11 cellular contexts compared by ENCODE assay signal in the genomic region with DNA sequence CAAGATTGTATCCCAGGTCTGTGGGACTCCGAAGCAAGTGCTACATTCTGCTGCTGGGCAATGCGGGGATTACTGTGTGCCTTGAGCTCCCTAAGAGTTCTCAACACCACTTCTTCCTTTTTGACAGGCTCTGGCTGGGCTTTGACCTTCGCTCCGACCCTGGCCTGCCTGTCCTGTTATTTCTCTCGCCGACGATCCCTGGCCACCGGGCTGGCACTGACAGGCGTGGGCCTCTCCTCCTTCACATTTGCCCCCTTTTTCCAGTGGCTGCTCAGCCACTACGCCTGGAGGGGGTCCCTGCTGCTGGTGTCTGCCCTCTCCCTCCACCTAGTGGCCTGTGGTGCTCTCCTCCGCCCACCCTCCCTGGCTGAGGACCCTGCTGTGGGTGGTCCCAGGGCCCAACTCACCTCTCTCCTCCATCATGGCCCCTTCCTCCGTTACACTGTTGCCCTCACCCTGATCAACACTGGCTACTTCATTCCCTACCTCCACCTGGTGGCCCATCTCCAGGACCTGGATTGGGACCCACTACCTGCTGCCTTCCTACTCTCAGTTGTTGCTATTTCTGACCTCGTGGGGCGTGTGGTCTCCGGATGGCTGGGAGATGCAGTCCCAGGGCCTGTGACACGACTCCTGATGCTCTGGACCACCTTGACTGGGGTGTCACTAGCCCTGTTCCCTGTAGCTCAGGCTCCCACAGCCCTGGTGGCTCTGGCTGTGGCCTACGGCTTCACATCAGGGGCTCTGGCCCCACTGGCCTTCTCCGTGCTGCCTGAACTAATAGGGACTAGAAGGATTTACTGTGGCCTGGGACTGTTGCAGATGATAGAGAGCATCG. TPM values are rescaled to one million over a fixed set of nuclear protein-coding genes. Genes with fewer than 3 reads are reported as not detected.
DNase-seq lines count a peak whose midpoint lies in the region; ATAC-seq and TF ChIP-seq lines count a peak whose summit lies in the region.
"Had no signal": no experiment of that assay in that cellular context is flagged by ENCODE, and none has a peak within 500 bp of the region (broad histone marks: within the 10 kb centered on the region; RNA-seq: fewer than 3 reads in every experiment).

No MANE protein-coding gene starts in this region.

- peaks cover 66% of the 10 kb centered on the region for H3K4me1 Mint-ChIP-seq in CD4-positive, alpha-beta T cell (ENCODE audit: low read depth)
- H3K4me1 Mint-ChIP-seq in activated naive CD8-positive, alpha-beta T cell treated with anti-CD3 and anti-CD28 coated beads for 36 hours, result peaks cover 34% of the 10 kb centered on the region
- peaks cover 32 to 72% (median 61%) of the 10 kb centered on the region in 4 donors for H3K4me1 Mint-ChIP-seq in naive thymus-derived CD8-positive, alpha-beta T cell

- H3K4me3 Mint-ChIP-seq in CD4-positive, alpha-beta T cell, result peak overlapping the region; percentile 59
- H3K4me3 Mint-ChIP-seq in activated naive CD8-positive, alpha-beta T cell treated with anti-CD3 and anti-CD28 coated beads for 36 hours, result peak overlapping the region; percentile 3
- H3K4me3 Mint-ChIP-seq in naive thymus-derived CD8-positive, alpha-beta T cell, result peak overlapping the region in 7 of 10 donors; percentile 2 to 69 (median 50)

- CTCF ChIA-PET in CD4-positive, alpha-beta T cell (lab: Charles Lee), result interaction anchor here (1.0 kb wide), 1 partner anchor 16 kb away, joined by 4 read pairs; no protein-coding TSS in a partner anchor

- in situ Hi-C loops in GM13977 (cut with MboI; ENCODE audit: low pct_unique_long_range_greater_than_20kb, low sequenced_read_pairs, unreplicated experiment), result no loop called here

- H3K27me3 Mint-ChIP-seq in CD4-positive, alpha-beta T cell, result no peaks in the 10 kb centered on the region
- no peaks in the 10 kb centered on the region for H3K27me3 Mint-ChIP-seq in activated naive CD8-positive, alpha-beta T cell treated with anti-CD3 and anti-CD28 coated beads for 36 hours
- no peaks in the 10 kb centered on the region for H3K27me3 Mint-ChIP-seq in naive thymus-derived CD8-positive, alpha-beta T cell

- no peak for TF ChIP-seq POLR2A in GM18505 (IDR thresholded peaks at IDR 0.05; ENCODE audit: borderline replicate concordance, extremely low read depth, insufficient read depth, insufficient read length)

- peaks cover 8% of the 10 kb centered on the region for H3K36me3 Mint-ChIP-seq in CD4-positive, alpha-beta T cell (ENCODE audit: low read depth)
- peaks cover 3% of the 10 kb centered on the region for H3K36me3 Mint-ChIP-seq in activated naive CD8-positive, alpha-beta T cell treated with anti-CD3 and anti-CD28 coated beads for 36 hours
- peaks cover 0 to 1% (median 0%) of the 10 kb centered on the region in 3 donors for H3K36me3 Mint-ChIP-seq in naive thymus-derived CD8-positive, alpha-beta T cell

- DNase-seq in CD4-positive, alpha-beta T cell, result no peak
- no peak for DNase-seq in GM13977 (ENCODE audit: low spot score)
- no peak for DNase-seq in activated naive CD8-positive, alpha-beta T cell treated with anti-CD3 and anti-CD28 coated beads for 36 hours
- DNase-seq in naive thymus-derived CD8-positive, alpha-beta T cell, result no peak
- DNase-seq in inferior parietal cortex (ENCODE audit: extremely low spot score), result no peak
- DNase-seq: activated T-cell treated with anti-CD3 and anti-CD28 coated beads, Interleukin-2, amount 50 U/mL, for 1 hour; NCI-H446 treated with DMSO at 0.1 percent for 48 hours; substantia nigra had no signal

- no peaks in the 10 kb centered on the region for H3K27me3 ChIP-seq in CD4-positive, alpha-beta T cell (ENCODE audit: control insufficient read depth, insufficient read depth, low read length)

- no peak for TF ChIP-seq CTCF in CD4-positive, alpha-beta T cell (IDR thresholded peaks at IDR 0.05)
- TF ChIP-seq CTCF in GM13977 (IDR thresholded peaks at IDR 0.05; ENCODE audit: extremely low read depth, insufficient read depth, missing control alignments), result peak; percentile 20

- ATAC-seq in CD4-positive, alpha-beta T cell (ENCODE audit: poor library complexity), result no peak
- no peak for ATAC-seq in naive thymus-derived CD8-positive, alpha-beta T cell
- no peak for ATAC-seq in HG02763 (IDR thresholded peaks at IDR 0.05; ENCODE audit: unreplicated experiment)
- no peak for ATAC-seq in GM18505 (IDR thresholded peaks at IDR 0.05; ENCODE audit: unreplicated experiment)

- intact Hi-C loops in CD4-positive, alpha-beta T cell (cut with DNase I, micrococcal nuclease), result loop anchor here in 1 of 2 experiments (5.0 to 10.0 kb wide), 3 partner anchors 444 to 817 kb away; a partner anchor contains a TSS

- POLR2A ChIA-PET in CD4-positive, alpha-beta T cell (lab: Charles Lee), result interaction anchor here (0.9 to 1.4 kb wide), 3 partner anchors 8 to 16 kb away, joined by 3 to 5 read pairs (median 4); no protein-coding TSS in a partner anchor
- POLR2A ChIA-PET in naive thymus-derived CD8-positive, alpha-beta T cell (lab: Charles Lee), result interaction anchor here (0.6 to 3.4 kb wide), 4 partner anchors 16 to 279 kb away, joined by 4 to 81 read pairs (median 6); a partner anchor contains a TSS

- H3K9me3 Mint-ChIP-seq in CD4-positive, alpha-beta T cell, result no peaks in the 10 kb centered on the region
- H3K9me3 Mint-ChIP-seq in activated naive CD8-positive, alpha-beta T cell treated with anti-CD3 and anti-CD28 coated beads for 36 hours, result no peaks in the 10 kb centered on the region
- H3K9me3 Mint-ChIP-seq in naive thymus-derived CD8-positive, alpha-beta T cell, result no peaks in the 10 kb centered on the region

- peak overlapping the region; percentile 38 for H3K27ac Mint-ChIP-seq in CD4-positive, alpha-beta T cell
- no peak overlapping the region for H3K27ac Mint-ChIP-seq in activated naive CD8-positive, alpha-beta T cell treated with anti-CD3 and anti-CD28 coated beads for 36 hours
- H3K27ac Mint-ChIP-seq in naive thymus-derived CD8-positive, alpha-beta T cell, result peak overlapping the region in 5 of 10 donors; percentile 33 to 86 (median 54)

- H3K9me3 ChIP-seq in CD4-positive, alpha-beta T cell (ENCODE audit: control insufficient read depth, low read length), result no peaks in the 10 kb centered on the region

- H3K27ac ChIP-seq in CD4-positive, alpha-beta T cell (ENCODE audit: low read depth, low read length), result no peak overlapping the region
- H3K27ac ChIP-seq: skin epidermis had no signal

RNA-seq across cellular contexts. Expression of a gene that starts 2.4 kb away (rescaled TPM):
- total RNA-seq in CD4-positive, alpha-beta T cell, result 1 to 10 TPM; 2.3 to 2.4 TPM
- total RNA-seq in activated naive CD8-positive, alpha-beta T cell treated with anti-CD3 and anti-CD28 coated beads for 36 hours, result 1 to 10 TPM; 5.2 to 6.2 TPM
- 10 to 100 TPM; 11.5 to 14.7 TPM for total RNA-seq in naive thymus-derived CD8-positive, alpha-beta T cell
- polyA plus RNA-seq in naive thymus-derived CD8-positive, alpha-beta T cell, result 1 to 10 TPM in 1 of 3 donors, under 1 TPM in 2; 0.93 to 1.2 (median 0.97) TPM

RNA-seq across cellular contexts. Expression of a gene that starts 5.6 kb away (rescaled TPM):
- total RNA-seq in CD4-positive, alpha-beta T cell, result 1 to 10 TPM; 1.1 to 1.4 TPM
- total RNA-seq in activated naive CD8-positive, alpha-beta T cell treated with anti-CD3 and anti-CD28 coated beads for 36 hours, result 1 to 10 TPM; 1.5 to 1.8 TPM
- 1 to 10 TPM; 2.8 to 3.5 TPM for total RNA-seq in naive thymus-derived CD8-positive, alpha-beta T cell
- polyA plus RNA-seq in naive thymus-derived CD8-positive, alpha-beta T cell, result 1 to 10 TPM; 2.0 to 2.2 (median 2.0) TPM

RNA-seq across cellular contexts. Expression of a gene that starts 15.4 kb away (rescaled TPM):
- total RNA-seq in CD4-positive, alpha-beta T cell, result not detected
- total RNA-seq in activated naive CD8-positive, alpha-beta T cell treated with anti-CD3 and anti-CD28 coated beads for 36 hours, result 1 to 10 TPM in 1 of 2 experiments, under 1 TPM in 1; 0.85 to 1.0 TPM
- not detected for total RNA-seq in naive thymus-derived CD8-positive, alpha-beta T cell
- not detected for polyA plus RNA-seq in naive thymus-derived CD8-positive, alpha-beta T cell

RNA-seq across cellular contexts. Expression of a gene that starts 25.8 kb away (rescaled TPM):
- 10 to 100 TPM; 96.8 to 98.9 TPM for total RNA-seq in CD4-positive, alpha-beta T cell
- total RNA-seq in activated naive CD8-positive, alpha-beta T cell treated with anti-CD3 and anti-CD28 coated beads for 36 hours, result 10 to 100 TPM; 90.6 to 98.6 TPM
- total RNA-seq in naive thymus-derived CD8-positive, alpha-beta T cell, result 100 to 1,000 TPM; 117 to 120 TPM
- 100 to 1,000 TPM; 477 to 597 (median 559) TPM for polyA plus RNA-seq in naive thymus-derived CD8-positive, alpha-beta T cell

RNA-seq across cellular contexts. Expression of a gene that starts 41.8 kb away (rescaled TPM):
- under 1 TPM; 0.59 to 0.96 TPM for total RNA-seq in CD4-positive, alpha-beta T cell
- not detected for total RNA-seq in activated naive CD8-positive, alpha-beta T cell treated with anti-CD3 and anti-CD28 coated beads for 36 hours
- under 1 TPM; 0.49 to 0.93 TPM for total RNA-seq in naive thymus-derived CD8-positive, alpha-beta T cell
- under 1 TPM in 1 of 3 donors, not detected in 2; 0.13 TPM for polyA plus RNA-seq in naive thymus-derived CD8-positive, alpha-beta T cell

Comparison
In these comparisons a context has a peak if more than half of its experiments do, and no peak if none do; other contexts are left out.
1. H3K4me3 Mint-ChIP-seq: peak in every context shown above with its lines; median percentile 59 in CD4-positive, alpha-beta T cell; 50 in naive thymus-derived CD8-positive, alpha-beta T cell; 3 in activated naive CD8-positive, alpha-beta T cell treated with anti-CD3 and anti-CD28 coated beads for 36 hours.